In genomic region chr4:184283659-184284335, GRCh38 we compare ENCODE assay signal across 10 cellular contexts.
DNase-seq lines count a peak whose midpoint lies in the region; ATAC-seq, FAIRE-seq and TF ChIP-seq lines count a peak whose summit lies in the region.
"Had no signal": no experiment of that assay in that cellular context is flagged by ENCODE, and none has a peak within 500 bp of the region (broad histone marks: within the 10 kb centered on the region; RNA-seq: fewer than 3 reads in every experiment).

No MANE protein-coding gene starts in this region.

- no peak overlapping the region for H3K4me3 Mint-ChIP-seq in T-helper 1 cell treated with Interleukin-12 subunit alpha and Interleukin-12 subunit beta and Interleukin-4 antibody, amounts not matched to agents 30 μg/mL and 1 μg/mL, for 36 hours
- H3K4me3 Mint-ChIP-seq in stimulated activated naive B cell treated with anti-CD40 and anti-IgM and Interleukin-4, amounts not matched to agents 10 μg/mL and 1 μg/mL and 100 μg/mL, for 72 hours: peak overlapping the region; percentile 39 to 67

- H3K4me1 ChIP-seq in KMS-11 (ENCODE audit: low read depth, poor library complexity, severe bottlenecking) (peaks cover 98% of the 10 kb centered on the region), H1 (replicated peaks in 1 of 4; ENCODE audit: control insufficient read depth in 3 of 4, insufficient read depth in 4 of 4, low read length in 3 of 4) (peaks cover 0 to 5% (median 1%) of the 10 kb centered on the region in 4 experiments; a peak in 3 of 7 replicates)

- H3K27ac Mint-ChIP-seq in T-helper 1 cell treated with Interleukin-12 subunit alpha and Interleukin-12 subunit beta and Interleukin-4 antibody, amounts not matched to agents 30 μg/mL and 1 μg/mL, for 36 hours: peak overlapping the region; percentile 95
- H3K27ac Mint-ChIP-seq in stimulated activated naive B cell treated with anti-CD40 and anti-IgM and Interleukin-4, amounts not matched to agents 10 μg/mL and 1 μg/mL and 100 μg/mL, for 72 hours: peak overlapping the region; percentile 96

- no peaks in the 10 kb centered on the region for H3K23me2 ChIP-seq in H1 (ENCODE audit: low read depth, low read length)

- H3K79me2 ChIP-seq in KMS-11 (ENCODE audit: insufficient read depth, low read depth) (peaks cover 12% of the 10 kb centered on the region; the same call in 1 of the 2 replicates), H1 (ENCODE audit: control insufficient read depth in 1 of 2, insufficient read depth in 2 of 2, low read length in 2 of 2) (no peaks in the 10 kb centered on the region)

- 88% methylated on average over 25 of the region's 28 CpGs; no CpG with 5 or more reads in 1 of the 2 experiments for WGBS in H1 (ENCODE audit: extremely low coverage in 1 of 2, insufficient coverage in 1 of 2, insufficient read length in 1 of 2, insufficient replicate concordance in 2 of 2, low coverage in 1 of 2, low lambda C conversion rate in 2 of 2, missing lambda C conversion rate in 1 of 2), 2 experiments

- no peak overlapping the region for H3K4ac ChIP-seq in H1 (replicated peaks; ENCODE audit: insufficient read length, low read depth, low read length)

- H3K14ac ChIP-seq in H1 (ENCODE audit: insufficient read length): no peak overlapping the region

- no peak overlapping the region for H2BK12ac ChIP-seq in H1 (ENCODE audit: low read depth, low read length)

- DNase-seq in T-helper 1 cell: no peak
- no peak for DNase-seq in H1 (ENCODE audit: low read depth in 1 of 2, low spot score in 2 of 2)
- DNase-seq in stimulated activated naive B cell treated with anti-CD40 and anti-IgM and Interleukin-4, amounts not matched to agents 10 μg/mL and 1 μg/mL and 100 μg/mL, for 72 hours: no peak
- no peak for DNase-seq in H4 (ENCODE audit: low spot score)
- no peak for DNase-seq in NCI-H2081 (lab: John Stamatoyannopoulos, UW)
- DNase-seq in epidermal melanocyte (ENCODE audit: insufficient read length, low spot score): no peak
- DNase-seq: NCI-H1105 treated with DMSO at 0.1 percent for 48 hours had no signal

- H3K27ac ChIP-seq in KMS-11: peak overlapping the region; percentile 99
- no peak overlapping the region for H3K27ac ChIP-seq in H1 (ENCODE audit: low read depth, low read length)
- H3K27ac ChIP-seq: 22Rv1 had no signal

- no peak overlapping the region for H3K23ac ChIP-seq in H1 (ENCODE audit: insufficient read length)

- H2AK5ac ChIP-seq in H1 (ENCODE audit: low read depth, low read length): no peak overlapping the region

- H3K56ac ChIP-seq in H1 (replicated peaks; ENCODE audit: insufficient read length, low read depth, low read length): no peak overlapping the region

- no peaks in the 10 kb centered on the region for H3K27me3 Mint-ChIP-seq in T-helper 1 cell treated with Interleukin-12 subunit alpha and Interleukin-12 subunit beta and Interleukin-4 antibody, amounts not matched to agents 30 μg/mL and 1 μg/mL, for 36 hours (ENCODE audit: low read depth)
- H3K27me3 Mint-ChIP-seq in stimulated activated naive B cell treated with anti-CD40 and anti-IgM and Interleukin-4, amounts not matched to agents 10 μg/mL and 1 μg/mL and 100 μg/mL, for 72 hours: no peaks in the 10 kb centered on the region

- peak overlapping the region; percentile 42; the same call in 1 of the 2 replicates for H4K8ac ChIP-seq in H1 (ENCODE audit: extremely low read depth, insufficient read depth, low read length)

- H3K9me3 ChIP-seq in H1 (ENCODE audit: insufficient read depth in 2 of 2, low read depth in 1 of 2, low read length in 1 of 2): no peaks in the 10 kb centered on the region

- no peak overlapping the region for H4K91ac ChIP-seq in H1 (replicated peaks; ENCODE audit: insufficient read length, low read length)

- H3K4me3 ChIP-seq in KMS-11 (IDR thresholded peaks at IDR 0.05; ENCODE audit: insufficient read depth, low read depth, low read length) (peak overlapping the region; percentile 48), H1 (ENCODE audit: extremely low read depth in 1 of 4, insufficient read depth in 2 of 4, low read depth in 3 of 4, low read length in 4 of 4) (no peak overlapping the region)

- no peaks in the 10 kb centered on the region for H3K79me1 ChIP-seq in H1 (ENCODE audit: low read depth, low read length)

- H3K36me3 Mint-ChIP-seq in T-helper 1 cell treated with Interleukin-12 subunit alpha and Interleukin-12 subunit beta and Interleukin-4 antibody, amounts not matched to agents 30 μg/mL and 1 μg/mL, for 36 hours (ENCODE audit: low read depth): no peaks in the 10 kb centered on the region
- H3K36me3 Mint-ChIP-seq in stimulated activated naive B cell treated with anti-CD40 and anti-IgM and Interleukin-4, amounts not matched to agents 10 μg/mL and 1 μg/mL and 100 μg/mL, for 72 hours: peaks cover 8 to 20% of the 10 kb centered on the region in 2 donors

- POLR2A ChIA-PET in H1 (lab: Charles Lee; ENCODE audit: partially characterized antibody): no interaction called here

- H2AFZ ChIP-seq in KMS-11 (ENCODE audit: low read depth) (peak overlapping the region; percentile 5; the same call in 1 of the 2 replicates), H1 (ENCODE audit: low read length) (no peak overlapping the region)

- H4K20me1 ChIP-seq in KMS-11 (ENCODE audit: insufficient read depth): no peaks in the 10 kb centered on the region
- no peaks in the 10 kb centered on the region for H4K20me1 ChIP-seq in H1 (replicated peaks in 1 of 2; ENCODE audit: control insufficient read depth in 1 of 2, insufficient read depth in 2 of 2, low read length in 2 of 2)

- H2BK5ac ChIP-seq in H1 (ENCODE audit: low read depth, low read length): no peak overlapping the region

- no peak overlapping the region for H2BK120ac ChIP-seq in H1 (replicated peaks; ENCODE audit: low read depth, low read length)

- no peak for TF ChIP-seq POLR2A in H1 (IDR thresholded peaks at IDR 0.05; ENCODE audit: control extremely low read depth in 1 of 2, low read depth in 2 of 2, low read length in 2 of 2)

- H3K18ac ChIP-seq in H1 (ENCODE audit: extremely low read depth, low read length): no peak overlapping the region

- peaks cover under 1% of the 10 kb centered on the region for H3K9me3 Mint-ChIP-seq in T-helper 1 cell treated with Interleukin-12 subunit alpha and Interleukin-12 subunit beta and Interleukin-4 antibody, amounts not matched to agents 30 μg/mL and 1 μg/mL, for 36 hours
- H3K9me3 Mint-ChIP-seq in stimulated activated naive B cell treated with anti-CD40 and anti-IgM and Interleukin-4, amounts not matched to agents 10 μg/mL and 1 μg/mL and 100 μg/mL, for 72 hours: peaks cover under 1 to 4% of the 10 kb centered on the region in 2 donors

- no peak for FAIRE-seq in H1 (lab: Jason Lieb, UNC)

- peaks cover 60% of the 10 kb centered on the region for H3K4me1 Mint-ChIP-seq in T-helper 1 cell treated with Interleukin-12 subunit alpha and Interleukin-12 subunit beta and Interleukin-4 antibody, amounts not matched to agents 30 μg/mL and 1 μg/mL, for 36 hours (ENCODE audit: low read depth)
- H3K4me1 Mint-ChIP-seq in stimulated activated naive B cell treated with anti-CD40 and anti-IgM and Interleukin-4, amounts not matched to agents 10 μg/mL and 1 μg/mL and 100 μg/mL, for 72 hours: peaks cover 64 to 91% of the 10 kb centered on the region in 2 donors

- H2BK15ac ChIP-seq in H1 (ENCODE audit: low read length): no peak overlapping the region; the same call in 1 of the 2 replicates

- H3K27me3 ChIP-seq in KMS-11 (ENCODE audit: insufficient read depth, low read depth) (no peaks in the 10 kb centered on the region), H1 (replicated peaks in 1 of 4; ENCODE audit: control insufficient read depth in 3 of 4, extremely low read depth in 1 of 4, insufficient read depth in 3 of 4, low read length in 3 of 4) (no peaks in the 10 kb centered on the region)

- no peak for TF ChIP-seq CTCF in KMS-11 (conservative IDR thresholded peaks at IDR 0.05; ENCODE audit: low read depth, low read length)
- no peak for TF ChIP-seq CTCF in H1 (IDR thresholded peaks at IDR 0.05; ENCODE audit: control extremely low read depth in 1 of 3, insufficient read depth in 1 of 3, low read depth in 1 of 3, low read length in 3 of 3)

- TF ChIP-seq EP300 in H1 (IDR thresholded peaks at IDR 0.05; ENCODE audit: borderline replicate concordance in 1 of 2, low read depth in 2 of 2, low read length in 2 of 2): no peak

- no peak for TF ChIP-seq RAD21 in H1 (IDR thresholded peaks at IDR 0.05 in 1 of 2, conservative IDR thresholded peaks at IDR 0.05 in 1 of 2; ENCODE audit: low read depth in 2 of 2, low read length in 2 of 2)

- no peak overlapping the region for H4K5ac ChIP-seq in H1 (ENCODE audit: insufficient read length, low read depth, low read length)

- H3K36me3 ChIP-seq in KMS-11 (ENCODE audit: insufficient read depth) (no peaks in the 10 kb centered on the region), H1 (ENCODE audit: control insufficient read depth in 2 of 4, insufficient read depth in 4 of 4, low read length in 3 of 4) (no peaks in the 10 kb centered on the region)

- no peak overlapping the region for H2BK20ac ChIP-seq in H1 (ENCODE audit: low read length)

- H3K4me2 ChIP-seq in KMS-11 (peak overlapping the region; percentile 93), H1 (ENCODE audit: insufficient read depth in 1 of 2, low read depth in 2 of 2, low read length in 2 of 2) (no peak overlapping the region)

- CTCF ChIA-PET in H1 (lab: Charles Lee; ENCODE audit: partially characterized antibody): interaction anchor here (0.5 to 2.2 kb wide), 7 partner anchors 10 to 484 kb away, joined by 3 to 6 read pairs (median 3); no protein-coding TSS in a partner anchor

- H3K9ac ChIP-seq in KMS-11 (peak overlapping the region; percentile 96), H1 (replicated peaks in 1 of 4; ENCODE audit: extremely low read depth in 1 of 4, low read depth in 3 of 4, low read length in 3 of 4) (no peak overlapping the region)

- peak; percentile 1 for ATAC-seq in stimulated activated naive B cell treated with anti-CD40 and anti-IgM and Interleukin-4, amounts not matched to agents 10 μg/mL and 1 μg/mL and 100 μg/mL, for 72 hours (replicated peaks)

TF ChIP-seq in H1, 55 proteins besides CTCF, POLR2A, EP300 and RAD21:
- no peak for TF ChIP-seq KDM5A (IDR thresholded peaks at IDR 0.05; ENCODE audit: low read length)
- TF ChIP-seq E2F6 (IDR thresholded peaks at IDR 0.05): no peak
